ENCODE assay signal across 8 cellular contexts in genomic region chr11:63020671-63021255, GRCh38. TPM values are rescaled to one million over a fixed set of nuclear protein-coding genes. Genes with fewer than 3 reads are reported as not detected.
DNase-seq lines count a peak whose midpoint lies in the region; ATAC-seq, FAIRE-seq and TF ChIP-seq lines count a peak whose summit lies in the region.

No MANE protein-coding gene starts in this region.

- no peak overlapping the region for H3K4me3 ChIP-seq in Karpas-422 (ENCODE audit: low read length)
- H3K4me3 ChIP-seq in GM12878: no peak overlapping the region
- H3K4me3 ChIP-seq in trophoblast cell (ENCODE audit: low read depth, low read length): peak overlapping the region; percentile 37

- POLR2A ChIA-PET in GM12878 (lab: Charles Lee): interaction anchor here (0.7 kb wide), 1 partner anchor 117 kb away, joined by 3 read pairs; no protein-coding TSS in a partner anchor

- H3K79me1 ChIP-seq in trophoblast cell (ENCODE audit: low read length): no peaks in the 10 kb centered on the region

- TF ChIP-seq POLR2A in GM12878 (IDR thresholded peaks at IDR 0.05; ENCODE audit: low read depth, low read length): no peak

- no TSS peak for BruUV-seq in GM12878 (replicated peaks; lab: Mats Ljungman, UMichigan)

- TF ChIP-seq RAD21 in GM12878 (IDR thresholded peaks at IDR 0.05; ENCODE audit: insufficient read depth, low read depth, low read length): no peak

- no peak overlapping the region for H4K91ac ChIP-seq in trophoblast cell (ENCODE audit: low read depth, low read length)

- TF ChIP-seq EP300 in GM12878 (IDR thresholded peaks at IDR 0.05; ENCODE audit: borderline replicate concordance in 1 of 2, control insufficient read depth in 1 of 2, low read depth in 2 of 2, low read length in 2 of 2): no peak

- H3K27me3 ChIP-seq in Karpas-422 (ENCODE audit: low read length): no peaks in the 10 kb centered on the region
- peaks cover 0 to 4% of the 10 kb centered on the region in 2 experiments; a peak in 2 of 4 replicates for H3K27me3 ChIP-seq in GM12878 (replicated peaks in 1 of 2; ENCODE audit: control insufficient read depth in 2 of 2, insufficient read depth in 2 of 2, low read length in 1 of 2)
- H3K27me3 ChIP-seq in trophoblast cell (ENCODE audit: insufficient read depth, low read length): no peaks in the 10 kb centered on the region

- no peak overlapping the region for H3K23ac ChIP-seq in trophoblast cell (ENCODE audit: low read length)

- FAIRE-seq in GM12878 (lab: Jason Lieb, UNC): no peak

- RAD21 ChIA-PET in GM12878 (lab: Charles Lee; ENCODE audit: unreplicated experiment): interaction anchor here (4.7 kb wide), 1 partner anchor 114 kb away, joined by 71 read pairs; no protein-coding TSS in a partner anchor

- H3K4ac ChIP-seq in trophoblast cell (ENCODE audit: low read depth, low read length): no peak overlapping the region

- no peak overlapping the region for H2BK12ac ChIP-seq in trophoblast cell (ENCODE audit: low read length)

- H3K36me3 ChIP-seq in Karpas-422 (ENCODE audit: insufficient read depth, low read length) (no peaks in the 10 kb centered on the region), GM12878 (ENCODE audit: control insufficient read depth in 2 of 2, insufficient read depth in 2 of 2, low read length in 1 of 2) (no peaks in the 10 kb centered on the region), trophoblast cell (ENCODE audit: control insufficient read depth in 1 of 2, insufficient read depth in 2 of 2, low read length in 2 of 2) (no peaks in the 10 kb centered on the region)

- no peaks in the 10 kb centered on the region for H3K9me2 ChIP-seq in Karpas-422 (replicated peaks; ENCODE audit: insufficient read depth, low read length)

- H4K20me1 ChIP-seq in Karpas-422 (ENCODE audit: insufficient read depth, low read depth, low read length) (no peaks in the 10 kb centered on the region; the same call in 1 of the 2 replicates), GM12878 (ENCODE audit: control insufficient read depth, insufficient read depth) (peaks cover 4% of the 10 kb centered on the region; the same call in 1 of the 2 replicates)

- H3K14ac ChIP-seq in trophoblast cell (ENCODE audit: low read length): no peak overlapping the region

- CTCF ChIA-PET in GM12878 (lab: Yijun Ruan, JAX): interaction anchor here (0.8 to 8.3 kb wide), 6 partner anchors 13 to 327 kb away, joined by 3 to 327 read pairs (median 4); no protein-coding TSS in a partner anchor

- 49% methylated on average over 24 of the region's 24 CpGs for WGBS in GM12878 (ENCODE audit: insufficient coverage, insufficient replicate concordance, low lambda C conversion rate, missing lambda C conversion rate)
- no CpG with 5 or more reads among the region's 24 CpGs for WGBS in trophoblast cell (ENCODE audit: extremely low coverage, insufficient coverage, insufficient read length)

- H2AK5ac ChIP-seq in trophoblast cell (ENCODE audit: low read length): no peak overlapping the region

- SMC1A ChIA-PET in GM12878 (lab: Charles Lee; ENCODE audit: uncharacterized antibody, unreplicated experiment): interaction anchor here (1.4 to 7.7 kb wide), 2 partner anchors 115 to 193 kb away, joined by 3 to 116 read pairs; no protein-coding TSS in a partner anchor

- no peak overlapping the region for H3K18ac ChIP-seq in trophoblast cell (ENCODE audit: low read length)

- H3K4me1 ChIP-seq in Karpas-422 (ENCODE audit: low read length): no peaks in the 10 kb centered on the region
- H3K4me1 ChIP-seq in GM12878 (ENCODE audit: control insufficient read depth, insufficient read depth, low read length): peaks cover 3% of the 10 kb centered on the region; the same call in 1 of the 2 replicates
- H3K4me1 ChIP-seq in trophoblast cell (ENCODE audit: control insufficient read depth in 1 of 2, insufficient read depth in 2 of 2, low read length in 2 of 2): peaks cover 0 to 4% of the 10 kb centered on the region in 2 experiments

- no peak overlapping the region for H2BK120ac ChIP-seq in trophoblast cell (ENCODE audit: insufficient read depth, low read length, poor library complexity)

- H3K27ac ChIP-seq in Karpas-422 (ENCODE audit: low read length): no peak overlapping the region
- H3K27ac ChIP-seq in GM12878 (ENCODE audit: control insufficient read depth, insufficient read depth): no peak overlapping the region
- no peak overlapping the region for H3K27ac ChIP-seq in trophoblast cell (ENCODE audit: low read depth, low read length)

- no peak overlapping the region for H2AFZ ChIP-seq in Karpas-422 (ENCODE audit: low read length)
- H2AFZ ChIP-seq in GM12878 (ENCODE audit: control insufficient read depth, low read depth, low read length): no peak overlapping the region
- H2AFZ ChIP-seq in trophoblast cell (ENCODE audit: insufficient read depth, low read length, poor library complexity): no peak overlapping the region

- no peaks in the 10 kb centered on the region for H3K9me3 ChIP-seq in Karpas-422 (ENCODE audit: low read length)
- H3K9me3 ChIP-seq in GM12878 (replicated peaks; ENCODE audit: control insufficient read depth, insufficient read depth, low read length): no peaks in the 10 kb centered on the region
- H3K9me3 ChIP-seq in trophoblast cell (ENCODE audit: insufficient read depth, low read depth, low read length): peaks cover 6% of the 10 kb centered on the region

- peak; percentile 30 to 62 (median 59); a peak in 5 of 6 replicates for TF ChIP-seq CTCF in GM12878 (IDR thresholded peaks at IDR 0.05 in 2 of 3, conservative IDR thresholded peaks at IDR 0.05 in 1 of 3; ENCODE audit: control insufficient read depth in 2 of 3, extremely low read depth in 1 of 3, insufficient read depth in 1 of 3, low read depth in 3 of 3, low read length in 3 of 3)

- H3K79me2 ChIP-seq in Karpas-422 (ENCODE audit: low read length): no peaks in the 10 kb centered on the region
- no peaks in the 10 kb centered on the region for H3K79me2 ChIP-seq in GM12878 (ENCODE audit: control insufficient read depth, insufficient read depth, low read length)
- no peaks in the 10 kb centered on the region for H3K79me2 ChIP-seq in trophoblast cell (ENCODE audit: control insufficient read depth, insufficient read depth, low read length, poor library complexity)

- no peak overlapping the region for H4K8ac ChIP-seq in trophoblast cell (ENCODE audit: low read depth, low read length)

- in situ Hi-C loops in GM12878 (cut with MboI): loop anchor here (5.0 kb wide), 1 partner anchor 113 kb away; no protein-coding TSS in a partner anchor

- H3K9ac ChIP-seq in Karpas-422 (ENCODE audit: low read length): no peak overlapping the region
- no peak overlapping the region for H3K9ac ChIP-seq in GM12878 (ENCODE audit: control insufficient read depth, insufficient read depth, low read length)
- H3K9ac ChIP-seq in trophoblast cell (ENCODE audit: low read length): no peak overlapping the region

- no peak overlapping the region for H4K12ac ChIP-seq in trophoblast cell (ENCODE audit: low read depth, low read length)

- intact Hi-C loops in GM12878 (cut with micrococcal nuclease; ENCODE audit: unreplicated experiment): no loop called here

- H2BK5ac ChIP-seq in trophoblast cell (ENCODE audit: low read depth, low read length, poor library complexity): no peak overlapping the region

- peak; percentile 24; the same call in 1 of the 3 replicates for ATAC-seq in GM12878
- no peak for ATAC-seq in GM19467 (IDR thresholded peaks at IDR 0.05; ENCODE audit: unreplicated experiment)
- no peak for ATAC-seq in HG03045 (IDR thresholded peaks at IDR 0.05; ENCODE audit: unreplicated experiment)

- peak; percentile 79 for DNase-seq in ELF-1 (ENCODE audit: low read depth, low spot score)
- peak; percentile 73 for DNase-seq in Karpas-422
- DNase-seq in GM12878 (ENCODE audit: low read depth, low spot score): no peak
- DNase-seq in trophoblast cell: peak in 1 of 2 donors; percentile 21
- DNase-seq in DMS79 (lab: John Stamatoyannopoulos, UW): no peak
- DNase-seq in GM19240 (ENCODE audit: insufficient read length, low spot score): no peak

- H3K4me2 ChIP-seq in Karpas-422 (ENCODE audit: low read depth, low read length, poor library complexity, severe bottlenecking): no peak overlapping the region
- no peak overlapping the region for H3K4me2 ChIP-seq in GM12878 (ENCODE audit: control insufficient read depth, insufficient read depth)
- no peak overlapping the region for H3K4me2 ChIP-seq in trophoblast cell (ENCODE audit: low read length)

RNA-seq across cellular contexts. Expression of gene SLC22A8, which starts 5.1 kb away (rescaled TPM):
- not detected in 2 replicates for total RNA-seq in Karpas-422 (2014; rRNA removed; shearing (Covaris generic); ENCODE audit: low replicate concordance)
- total RNA-seq in GM12878 (2013; cell fraction: nucleolus; rRNA removed): not detected in 2 replicates
- total RNA-seq in GM12878 (2014; rRNA removed) (not detected in 2 replicates), GM12878 (2014; rRNA removed; fragmentation: Illumina TruSeq; extraction: Trizol) (not detected in 2 replicates), GM12878 (2021) (not detected in 2 replicates)
- not detected for polyA plus RNA-seq in GM12878 (2011; ENCODE audit: low read depth)
- polyA plus RNA-seq in GM12878 (2011; rRNA removed) (not detected in 2 replicates), GM12878 (2014; fragmentation: Illumina TruSeq; extraction: Trizol) (not detected in 2 replicates), GM12878 (2014; fragmentation: Nextera tagmentation; extraction: Ambion mirVana) (not detected), GM12878 (2014; rRNA removed) (not detected in 2 replicates), GM12878 (2016; fragmentation: Nextera tagmentation; extraction: Ambion mirVana) (not detected)
- not detected in 2 replicates for polyA plus RNA-seq in GM12878 (2011; cell fraction: cytosol; rRNA removed)
- polyA plus RNA-seq in GM12878 (2011; cell fraction: nucleus; rRNA removed): not detected in 2 replicates
- polyA plus RNA-seq in GM12878 (2012): not detected in 2 replicates
- not detected in 2 replicates for polyA minus RNA-seq in GM12878 (2011; rRNA and poly(A)+ RNA removed)
- polyA minus RNA-seq in GM12878 (2011; cell fraction: cytosol; rRNA and poly(A)+ RNA removed): not detected in 2 replicates
- polyA minus RNA-seq in GM12878 (2011; cell fraction: nucleus; rRNA and poly(A)+ RNA removed): not detected in 2 replicates
- not detected in 2 replicates for polyA plus RNA-seq in trophoblast cell (2013)

RNA-seq across cellular contexts. Expression of gene SLC22A6, which starts 36.0 kb away (rescaled TPM):
- not detected in 2 replicates for total RNA-seq in Karpas-422 (2014; rRNA removed; shearing (Covaris generic); ENCODE audit: low replicate concordance)
- not detected in 2 replicates for total RNA-seq in GM12878 (2013; cell fraction: nucleolus; rRNA removed)
- total RNA-seq in GM12878 (2014; rRNA removed) (not detected in 2 replicates), GM12878 (2014; rRNA removed; fragmentation: Illumina TruSeq; extraction: Trizol) (not detected in 2 replicates), GM12878 (2021) (not detected in 2 replicates)
- not detected for polyA plus RNA-seq in GM12878 (2011; ENCODE audit: low read depth)
- polyA plus RNA-seq in GM12878 (2011; rRNA removed) (not detected in 2 replicates), GM12878 (2014; fragmentation: Illumina TruSeq; extraction: Trizol) (not detected in 2 replicates), GM12878 (2014; fragmentation: Nextera tagmentation; extraction: Ambion mirVana) (not detected), GM12878 (2014; rRNA removed) (not detected in 2 replicates), GM12878 (2016; fragmentation: Nextera tagmentation; extraction: Ambion mirVana) (not detected)
- polyA plus RNA-seq in GM12878 (2011; cell fraction: cytosol; rRNA removed): not detected in 2 replicates
- polyA plus RNA-seq in GM12878 (2011; cell fraction: nucleus; rRNA removed): not detected in 2 replicates
- not detected in 2 replicates for polyA plus RNA-seq in GM12878 (2012)
- not detected in 2 replicates for polyA minus RNA-seq in GM12878 (2011; rRNA and poly(A)+ RNA removed)
- not detected in 2 replicates for polyA minus RNA-seq in GM12878 (2011; cell fraction: cytosol; rRNA and poly(A)+ RNA removed)
- polyA minus RNA-seq in GM12878 (2011; cell fraction: nucleus; rRNA and poly(A)+ RNA removed): not detected in 2 replicates
- not detected in 2 replicates for polyA plus RNA-seq in trophoblast cell (2013)

Comparison
In these comparisons a context has a peak if more than half of its experiments do, and no peak if none do; other contexts are left out.
1. DNase-seq: peak in ELF-1 (single experiment) and Karpas-422 (single experiment); none in GM12878 (single experiment), DMS79 (single experiment) and GM19240 (single experiment).